Comparison of ENCODE assay signal across 2 cellular contexts in genomic region chr7:543790-544527, GRCh38.
A peak's percentile ranks its signal among the peaks of the same experiment; 100 is the strongest.
TF ChIP-seq lines count a peak whose summit lies in the region.

No MANE protein-coding gene starts in this region.

TF ChIP-seq in HCT116, 20 proteins besides CTCF, POLR2A, EP300 and RAD21:
- TF ChIP-seq CEBPB (IDR thresholded peaks at IDR 0.05; ENCODE audit: low read depth) (no peak), CBX3 (IDR thresholded peaks at IDR 0.05; ENCODE audit: low read depth) (no peak), ZNF274 (IDR thresholded peaks at IDR 0.05; ENCODE audit: low read depth, low read length) (no peak), SP1 (IDR thresholded peaks at IDR 0.05; ENCODE audit: low read depth) (no peak), TCF7L2 (IDR thresholded peaks at IDR 0.05; ENCODE audit: borderline replicate concordance, extremely low read depth, insufficient read depth, insufficient read length) (no peak), EZH2 (IDR thresholded peaks at IDR 0.05) (no peak), EZH2phosphoT487 (IDR thresholded peaks at IDR 0.05; ENCODE audit: borderline replicate concordance) (no peak), SIN3A (IDR thresholded peaks at IDR 0.05; ENCODE audit: low read depth) (no peak), YY1 (IDR thresholded peaks at IDR 0.05; ENCODE audit: extremely low read depth, insufficient replicate concordance, low read depth, low read length) (no peak), ZBTB33 (IDR thresholded peaks at IDR 0.05; ENCODE audit: extremely low read depth, insufficient replicate concordance, low read length) (no peak), ELF1 (IDR thresholded peaks at IDR 0.05; ENCODE audit: borderline replicate concordance, low read depth) (no peak), EGR1 (IDR thresholded peaks at IDR 0.05; ENCODE audit: low read depth) (no peak), SRF (IDR thresholded peaks at IDR 0.05; ENCODE audit: low read depth) (no peak), FOSL1 (IDR thresholded peaks at IDR 0.05; ENCODE audit: low read depth) (no peak), JUND (IDR thresholded peaks at IDR 0.05) (no peak), ATF3 (IDR thresholded peaks at IDR 0.05) (no peak), POLR2AphosphoS5 (IDR thresholded peaks at IDR 0.05; ENCODE audit: low read depth, low read length) (no peak)

TF ChIP-seq in GM12878, 131 proteins besides CTCF, POLR2A, EP300 and RAD21:
- no peak for TF ChIP-seq ZBTB4 (CRISPR knock-in tag; IDR thresholded peaks at IDR 0.05)
- TF ChIP-seq ZNF24 (IDR thresholded peaks at IDR 0.05) = peak; percentile 89
TF ChIP-seq in GM12878: peak in this region for 1.
